8 cellular contexts compared by ENCODE assay signal in the genomic region with DNA sequence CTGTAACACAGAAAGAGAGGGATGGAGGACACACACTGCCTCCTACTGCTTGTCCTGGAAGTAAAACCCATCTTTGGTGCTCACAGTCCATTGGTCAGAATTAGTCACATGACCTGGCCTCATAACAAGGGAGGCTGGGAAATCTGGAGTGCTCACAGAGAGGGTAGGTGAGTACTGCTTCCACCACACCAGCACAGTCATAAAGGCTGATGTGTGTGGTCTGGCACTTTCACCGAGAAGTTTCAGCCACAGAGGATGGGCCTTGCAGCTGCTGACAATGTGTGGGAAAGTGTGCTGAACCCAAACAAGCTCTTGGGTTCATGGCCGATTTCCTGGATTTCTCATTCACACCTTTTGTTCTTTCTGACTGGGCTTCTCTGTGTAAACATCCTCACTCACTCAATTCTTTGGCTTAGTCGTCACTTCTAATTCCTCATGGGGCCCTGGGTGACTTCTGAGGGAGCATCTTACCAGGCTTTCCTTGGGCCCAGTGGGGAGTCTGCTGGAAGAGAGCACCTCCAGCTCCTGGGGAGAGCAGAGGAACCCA.
DNase-seq lines count a peak whose midpoint lies in the region; ATAC-seq lines count a peak whose summit lies in the region.

No MANE protein-coding gene starts in this region.

- no peaks in the 10 kb centered on the region for H3K4me1 Mint-ChIP-seq in activated T-cell treated with anti-CD3 and anti-CD28 coated beads, Interleukin-2, amount 50 U/mL, for 4 hours (ENCODE audit: low read depth)

- H3K4me3 Mint-ChIP-seq in activated T-cell treated with anti-CD3 and anti-CD28 coated beads, Interleukin-2, amount 50 U/mL, for 4 hours, result no peak overlapping the region

- no peak for DNase-seq in activated T-cell treated with anti-CD3 and anti-CD28 coated beads, Interleukin-2, amount 50 U/mL, for 4 hours
- no peak for DNase-seq in activated T-cell treated with anti-CD3 and anti-CD28 coated beads, Interleukin-2, amount 50 U/mL, for 1 hour
- DNase-seq in activated CD8-positive, alpha-beta memory T cell treated with anti-CD3 and anti-CD28 coated beads for 48 hours (ENCODE audit: low read depth in 2 of 3, low spot score in 2 of 3), result peak in 2 of 3 experiments; percentile 8 to 20
- peak; percentile 1 for DNase-seq in stimulated activated CD8-positive, alpha-beta memory T cell treated with anti-CD3 and anti-CD28 coated beads, Interleukin-4, amount 100 ng/mL, for 24 hours (ENCODE audit: low read depth)
- no peak for DNase-seq in NOMO-1 treated with DMSO at 0.1 percent for 48 hours (lab: John Stamatoyannopoulos, UW; ENCODE audit: unreplicated experiment)
- no peak for DNase-seq in activated naive CD4-positive, alpha-beta T cell treated with Interleukin-2 at 50 U/mL for 16 hours
- no peak for DNase-seq in NCI-H2171 (lab: John Stamatoyannopoulos, UW)

- ATAC-seq in activated T-cell treated with anti-CD3 and anti-CD28 coated beads, Interleukin-2, amount 50 U/mL, for 4 hours, result peak; percentile 91 to 94
- ATAC-seq in HG02970 (IDR thresholded peaks at IDR 0.05; ENCODE audit: low FRiP score, unreplicated experiment), result peak; percentile 91

- peaks cover 27% of the 10 kb centered on the region for H3K27me3 Mint-ChIP-seq in activated T-cell treated with anti-CD3 and anti-CD28 coated beads, Interleukin-2, amount 50 U/mL, for 4 hours (ENCODE audit: low read depth)

- H3K9me3 Mint-ChIP-seq in activated T-cell treated with anti-CD3 and anti-CD28 coated beads, Interleukin-2, amount 50 U/mL, for 4 hours, result no peaks in the 10 kb centered on the region

- no peaks in the 10 kb centered on the region for H3K36me3 Mint-ChIP-seq in activated T-cell treated with anti-CD3 and anti-CD28 coated beads, Interleukin-2, amount 50 U/mL, for 4 hours (ENCODE audit: insufficient read depth)

Comparison
In these comparisons a context has a peak if more than half of its experiments do, and no peak if none do; other contexts are left out.
1. DNase-seq: peak in activated CD8-positive, alpha-beta memory T cell treated with anti-CD3 and anti-CD28 coated beads for 48 hours (2 of 3) and stimulated activated CD8-positive, alpha-beta memory T cell treated with anti-CD3 and anti-CD28 coated beads, Interleukin-4, amount 100 ng/mL, for 24 hours (single experiment); none in activated T-cell treated with anti-CD3 and anti-CD28 coated beads, Interleukin-2, amount 50 U/mL, for 4 hours (single experiment), activated T-cell treated with anti-CD3 and anti-CD28 coated beads, Interleukin-2, amount 50 U/mL, for 1 hour (single experiment), NOMO-1 treated with DMSO at 0.1 percent for 48 hours (single experiment), activated naive CD4-positive, alpha-beta T cell treated with Interleukin-2 at 50 U/mL for 16 hours (single experiment) and NCI-H2171 (single experiment).